Comparison of ENCODE assay signal across 13 cellular contexts in the genomic region with DNA sequence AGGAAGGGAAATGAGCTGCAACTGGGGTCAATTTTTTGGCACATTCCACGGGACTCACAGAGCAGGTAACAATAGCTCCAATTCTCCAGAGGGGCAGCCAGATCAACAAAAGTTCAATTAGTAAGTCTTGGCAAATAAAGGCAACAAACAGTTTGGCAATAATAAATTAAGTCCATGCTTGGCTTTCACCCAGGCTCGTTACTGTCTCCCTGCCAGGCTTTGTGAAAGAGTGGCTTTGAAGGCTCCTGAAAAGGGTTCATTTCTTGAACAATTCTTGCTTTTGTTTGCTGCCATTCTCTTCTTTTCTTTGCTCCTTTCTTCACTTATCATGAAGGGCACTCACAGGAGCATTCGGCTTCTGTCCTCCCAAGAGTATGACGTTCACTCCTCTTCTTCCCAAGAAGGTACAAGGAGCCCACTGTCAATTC.
DNase-seq lines count a peak whose midpoint lies in the region; ATAC-seq and TF ChIP-seq lines count a peak whose summit lies in the region.
"Had no signal": no experiment of that assay in that cellular context is flagged by ENCODE, and none has a peak within 500 bp of the region (broad histone marks: within the 10 kb centered on the region; RNA-seq: fewer than 3 reads in every experiment).

No MANE protein-coding gene starts in this region.

- H3K36me3 Mint-ChIP-seq in Calu3 (ENCODE audit: insufficient read depth, unreplicated experiment): no peaks in the 10 kb centered on the region
- peaks cover 17% of the 10 kb centered on the region for H3K36me3 Mint-ChIP-seq in glutamatergic neuron (ENCODE audit: unreplicated experiment)
- peaks cover 4 to 10% of the 10 kb centered on the region in 2 donors for H3K36me3 Mint-ChIP-seq in activated naive CD4-positive, alpha-beta T cell treated with anti-CD3 and anti-CD28 coated beads, Interleukin-2, amount 50 U/mL, for 72 hours

- H3K27ac Mint-ChIP-seq in Calu3 (ENCODE audit: unreplicated experiment): peak overlapping the region; percentile 66
- no peak overlapping the region for H3K27ac Mint-ChIP-seq in glutamatergic neuron (ENCODE audit: unreplicated experiment)
- no peak overlapping the region for H3K27ac Mint-ChIP-seq in activated naive CD4-positive, alpha-beta T cell treated with anti-CD3 and anti-CD28 coated beads, Interleukin-2, amount 50 U/mL, for 72 hours

- TF ChIP-seq CTCF in Calu3 (IDR thresholded peaks at IDR 0.05; ENCODE audit: unreplicated experiment) (no peak), glutamatergic neuron (IDR thresholded peaks at IDR 0.05; ENCODE audit: partially characterized antibody, unreplicated experiment) (no peak)

- intact Hi-C loops in Calu3 (cut with micrococcal nuclease; ENCODE audit: unreplicated experiment): loop anchor here (1.0 to 5.0 kb wide), 5 partner anchors 32 to 206 kb away; no protein-coding TSS in a partner anchor

- H3K9me3 Mint-ChIP-seq in Calu3 (ENCODE audit: low read depth, unreplicated experiment) (peaks cover 8% of the 10 kb centered on the region), glutamatergic neuron (ENCODE audit: unreplicated experiment) (peaks cover 10% of the 10 kb centered on the region)
- peaks cover 4 to 10% of the 10 kb centered on the region in 2 donors for H3K9me3 Mint-ChIP-seq in activated naive CD4-positive, alpha-beta T cell treated with anti-CD3 and anti-CD28 coated beads, Interleukin-2, amount 50 U/mL, for 72 hours

- no peak for ATAC-seq in activated naive CD4-positive, alpha-beta T cell treated with anti-CD3 and anti-CD28 coated beads, Interleukin-2, amount 50 U/mL, for 72 hours

- H3K4me1 Mint-ChIP-seq in Calu3 (ENCODE audit: low read depth, unreplicated experiment) (peaks cover 59% of the 10 kb centered on the region), glutamatergic neuron (ENCODE audit: low read depth, unreplicated experiment) (peaks cover 8% of the 10 kb centered on the region)

- DNase-seq in Calu3 (peak; percentile 64), NCI-H446 treated with DMSO at 0.1 percent for 48 hours (lab: John Stamatoyannopoulos, UW) (peak; percentile 40), fibroblast of the conjunctiva (ENCODE audit: low read depth) (peak; percentile 3), pons (ENCODE audit: low spot score) (peak; percentile 91), glutamatergic neuron (no peak), UCSD-AML1 (lab: John Stamatoyannopoulos, UW; ENCODE audit: unreplicated experiment) (no peak), NAMALWA (ENCODE audit: low spot score) (no peak)
- DNase-seq in activated naive CD4-positive, alpha-beta T cell treated with anti-CD3 and anti-CD28 coated beads, Interleukin-2, amount 50 U/mL, for 72 hours (ENCODE audit: low spot score in 2 of 2): no peak
- DNase-seq: activated gamma-delta T cell treated with Interleukin-2 at 50 U/mL for 16 hours; DND-41; NCI-H1436 treated with DMSO at 0.1 percent for 48 hours; stimulated activated CD4-positive, alpha-beta T cell treated with anti-CD3 and anti-CD28 coated beads, Interleukin-2, amount 100 ng/mL, for 48 hours; uterus had no signal

- no TSS peak for BruUV-seq in Calu3 (replicated peaks; lab: Mats Ljungman, UMichigan)

- H3K4me3 Mint-ChIP-seq in Calu3 (ENCODE audit: low read depth, unreplicated experiment) (peak overlapping the region; percentile 21), glutamatergic neuron (ENCODE audit: unreplicated experiment) (no peak overlapping the region)

- H3K27me3 Mint-ChIP-seq in Calu3 (ENCODE audit: unreplicated experiment) (no peaks in the 10 kb centered on the region), glutamatergic neuron (ENCODE audit: unreplicated experiment) (no peaks in the 10 kb centered on the region)

- CTCF ChIA-PET in Calu3 (lab: Charles Lee): interaction anchor here (0.6 to 1.5 kb wide), 9 partner anchors 8 to 382 kb away, joined by 3 to 10 read pairs (median 4); no protein-coding TSS in a partner anchor

Comparison
In these comparisons a context has a peak if more than half of its experiments do, and no peak if none do; other contexts are left out.
1. DNase-seq: peak in Calu3 (single experiment), NCI-H446 treated with DMSO at 0.1 percent for 48 hours (single experiment), fibroblast of the conjunctiva (single experiment) and pons (single experiment); none in glutamatergic neuron (single experiment), UCSD-AML1 (single experiment), activated naive CD4-positive, alpha-beta T cell treated with anti-CD3 and anti-CD28 coated beads, Interleukin-2, amount 50 U/mL, for 72 hours (0 of 2) and NAMALWA (single experiment).